ENCODE assay signal across 8 cellular contexts in genomic region chr16:971582-971905, GRCh38. TPM values are rescaled to one million over a fixed set of nuclear protein-coding genes. Genes with fewer than 3 reads are reported as not detected.
DNase-seq lines count a peak whose midpoint lies in the region; ATAC-seq and TF ChIP-seq lines count a peak whose summit lies in the region.

No MANE protein-coding gene starts in this region.

- H3K36me3 ChIP-seq in NT2/D1 (ENCODE audit: insufficient read depth, insufficient read length, low read length) (peaks cover 22% of the 10 kb centered on the region), gastrocnemius medialis (no peaks in the 10 kb centered on the region)

- H3K9ac ChIP-seq in NT2/D1 (ENCODE audit: insufficient read length, low read depth) = peak overlapping the region; percentile 89

- peaks cover 23% of the 10 kb centered on the region for H3K4me1 ChIP-seq in NT2/D1 (ENCODE audit: insufficient read depth, insufficient read length)
- peaks cover 16 to 28% of the 10 kb centered on the region in 2 donors for H3K4me1 ChIP-seq in gastrocnemius medialis

- peak overlapping the region; percentile 43 for H3K27ac Mint-ChIP-seq in activated CD4-positive, alpha-beta T cell treated with anti-CD3 and anti-CD28 coated beads, Interleukin-2, amount 10 ng/mL, durations not matched to agents 24 days and 14 days
- H3K27ac Mint-ChIP-seq in glutamatergic neuron (ENCODE audit: unreplicated experiment) = peak overlapping the region; percentile 55

- H3K27me3 Mint-ChIP-seq in activated CD4-positive, alpha-beta T cell treated with anti-CD3 and anti-CD28 coated beads, Interleukin-2, amount 10 ng/mL, durations not matched to agents 24 days and 14 days = peaks cover 7% of the 10 kb centered on the region
- H3K27me3 Mint-ChIP-seq in glutamatergic neuron (ENCODE audit: unreplicated experiment) = peaks cover 6% of the 10 kb centered on the region

- in situ Hi-C loops in gastrocnemius medialis (cut with MboI; ENCODE audit: low sequenced_read_pairs in 4 of 4) = no loop called here

- TF ChIP-seq POLR2A in gastrocnemius medialis (IDR thresholded peaks at IDR 0.05) = no peak

- peaks cover 9% of the 10 kb centered on the region for H3K36me3 Mint-ChIP-seq in activated CD4-positive, alpha-beta T cell treated with anti-CD3 and anti-CD28 coated beads, Interleukin-2, amount 10 ng/mL, durations not matched to agents 24 days and 14 days (ENCODE audit: low read depth)
- peaks cover 6% of the 10 kb centered on the region for H3K36me3 Mint-ChIP-seq in glutamatergic neuron (ENCODE audit: unreplicated experiment)

- intact Hi-C loops in activated CD4-positive, alpha-beta T cell treated with anti-CD3 and anti-CD28 coated beads, Interleukin-2, amount 10 ng/mL, durations not matched to agents 24 days and 14 days (cut with micrococcal nuclease) = loop anchor here (2.0 kb wide), 1 partner anchor 33 kb away; no protein-coding TSS in a partner anchor
- intact Hi-C loops in gastrocnemius medialis (cut with DNase I; ENCODE audit: low total_unique reads) = no loop called here

- H3K27me3 ChIP-seq in NT2/D1 (ENCODE audit: insufficient read depth, insufficient read length) (peaks cover 20% of the 10 kb centered on the region), gastrocnemius medialis (peaks cover 12 to 17% (median 16%) of the 10 kb centered on the region in 3 donors)

- TF ChIP-seq CTCF in glutamatergic neuron (IDR thresholded peaks at IDR 0.05; ENCODE audit: partially characterized antibody, unreplicated experiment) (no peak), gastrocnemius medialis (IDR thresholded peaks at IDR 0.05 in 4 of 5, conservative IDR thresholded peaks at IDR 0.05 in 1 of 5) (no peak)

- H3K9me3 ChIP-seq in NT2/D1 (ENCODE audit: insufficient read depth, low read length) = peaks cover 8% of the 10 kb centered on the region; the same call in 1 of the 2 replicates
- no peaks in the 10 kb centered on the region for H3K9me3 ChIP-seq in gastrocnemius medialis

- H3K4me3 Mint-ChIP-seq in activated CD4-positive, alpha-beta T cell treated with anti-CD3 and anti-CD28 coated beads, Interleukin-2, amount 10 ng/mL, durations not matched to agents 24 days and 14 days = peak overlapping the region; percentile 17
- H3K4me3 Mint-ChIP-seq in glutamatergic neuron (ENCODE audit: unreplicated experiment) = peak overlapping the region; percentile 40

- peaks cover 11% of the 10 kb centered on the region for H3K4me1 Mint-ChIP-seq in activated CD4-positive, alpha-beta T cell treated with anti-CD3 and anti-CD28 coated beads, Interleukin-2, amount 10 ng/mL, durations not matched to agents 24 days and 14 days
- H3K4me1 Mint-ChIP-seq in glutamatergic neuron (ENCODE audit: low read depth, unreplicated experiment) = peaks cover 10% of the 10 kb centered on the region

- no peak for DNase-seq in activated CD4-positive, alpha-beta T cell treated with anti-CD3 and anti-CD28 coated beads, Interleukin-2, amount 10 ng/mL, durations not matched to agents 24 days and 14 days
- DNase-seq in activated CD4-positive, alpha-beta T cell treated with anti-CD3 and anti-CD28 coated beads, Interleukin-2, amount 50 U/mL, for 48 hours = no peak
- DNase-seq in NT2/D1 (ENCODE audit: low read depth, low spot score) (no peak), glutamatergic neuron (no peak), gastrocnemius medialis (no peak), dermis blood vessel endothelial cell (no peak), HEK293T (ENCODE audit: extremely low spot score) (no peak)
- DNase-seq in stimulated activated CD4-positive, alpha-beta T cell treated with anti-CD3 and anti-CD28 coated beads, Interleukin-2, amount 100 ng/mL, for 24 hours = no peak

- H3K27ac ChIP-seq in gastrocnemius medialis = peak overlapping the region in 3 of 4 donors; percentile 24 to 87 (median 81)

- H3K9me3 Mint-ChIP-seq in activated CD4-positive, alpha-beta T cell treated with anti-CD3 and anti-CD28 coated beads, Interleukin-2, amount 10 ng/mL, durations not matched to agents 24 days and 14 days = peaks cover under 1% of the 10 kb centered on the region
- H3K9me3 Mint-ChIP-seq in glutamatergic neuron (ENCODE audit: unreplicated experiment) = peaks cover 7% of the 10 kb centered on the region

- peak overlapping the region; percentile 41 for H3K4me3 ChIP-seq in NT2/D1 (ENCODE audit: insufficient read length, low read depth)
- H3K4me3 ChIP-seq in gastrocnemius medialis = peak overlapping the region in 2 of 4 donors; percentile 39 to 90

- POLR2A ChIA-PET in HEK293T (lab: Yijun Ruan, JAX) = no interaction called here

- CTCF ChIA-PET in HEK293T (lab: Yijun Ruan, JAX) = no interaction called here

- no peak for ATAC-seq in gastrocnemius medialis

TF ChIP-seq in HEK293T, 16 proteins besides CTCF, POLR2A, EP300 and RAD21:
- TF ChIP-seq BHLHE40 (IDR thresholded peaks at IDR 0.05; ENCODE audit: borderline replicate concordance) (no peak), ARNT (IDR thresholded peaks at IDR 0.05) (no peak), L3MBTL2 (conservative IDR thresholded peaks at IDR 0.05) (no peak), PKNOX1 (IDR thresholded peaks at IDR 0.05) (no peak), HDGF (IDR thresholded peaks at IDR 0.05; ENCODE audit: borderline replicate concordance) (no peak), CTBP1 (IDR thresholded peaks at IDR 0.05; ENCODE audit: borderline replicate concordance) (no peak), SUZ12 (IDR thresholded peaks at IDR 0.05) (no peak), TARDBP (IDR thresholded peaks at IDR 0.05) (no peak), SP1 (IDR thresholded peaks at IDR 0.05) (no peak), LEF1 (IDR thresholded peaks at IDR 0.05; ENCODE audit: borderline replicate concordance) (no peak), FOXA1 (IDR thresholded peaks at IDR 0.05) (no peak), ZNF384 (IDR thresholded peaks at IDR 0.05) (no peak), FOXK2 (IDR thresholded peaks at IDR 0.05) (no peak), ELF4 (IDR thresholded peaks at IDR 0.05) (no peak), FOXM1 (IDR thresholded peaks at IDR 0.05; ENCODE audit: borderline replicate concordance) (no peak), NFRKB (IDR thresholded peaks at IDR 0.05) (no peak)

RNA-seq across cellular contexts. Expression of gene LMF1, which starts 0.8 kb away (rescaled TPM):
- total RNA-seq in activated CD4-positive, alpha-beta T cell treated with anti-CD3 and anti-CD28 coated beads, Interleukin-2, amount 10 ng/mL, durations not matched to agents 24 days and 14 days = 10.4 and 11.9 TPM in 2 replicates
- total RNA-seq in glutamatergic neuron (ENCODE audit: unreplicated experiment) (17.4 TPM), gastrocnemius medialis (10 to 100 TPM in 2 of 4 donors, 1 to 10 TPM in 2; 7.7 to 15.8 (median 10.2) TPM), dermis blood vessel endothelial cell (14.2 and 14.6 TPM in 2 replicates)

RNA-seq across cellular contexts. Expression of gene SOX8, which starts 10.0 kb away (rescaled TPM):
- total RNA-seq in activated CD4-positive, alpha-beta T cell treated with anti-CD3 and anti-CD28 coated beads, Interleukin-2, amount 10 ng/mL, durations not matched to agents 24 days and 14 days = 0.77 and 0.92 TPM in 2 replicates
- 7.0 TPM for total RNA-seq in glutamatergic neuron (ENCODE audit: unreplicated experiment)
- total RNA-seq in gastrocnemius medialis = under 1 TPM; 0.10 to 0.91 (median 0.33) TPM
- total RNA-seq in dermis blood vessel endothelial cell = 0.33 and 0.85 TPM in 2 replicates
